Comparison of ENCODE assay signal across 7 cellular contexts in genomic region chr10:104323721-104324686, GRCh38. TPM values are rescaled to one million over a fixed set of nuclear protein-coding genes. Genes with fewer than 3 reads are reported as not detected.
DNase-seq lines count a peak whose midpoint lies in the region; ATAC-seq lines count a peak whose summit lies in the region.

No MANE protein-coding gene starts in this region.

- H3K27me3 ChIP-seq in esophagus (ENCODE audit: control insufficient read depth in 1 of 2, insufficient read depth in 2 of 2, low read length in 2 of 2), result no peaks in the 10 kb centered on the region

- DNase-seq in SKM-1 (lab: John Stamatoyannopoulos, UW; ENCODE audit: unreplicated experiment) (peak; percentile 91), NCI-H2081 (lab: John Stamatoyannopoulos, UW) (no peak)

- WGBS in esophagus, 2 donors, result 74 to 80% methylated on average over 13 of the region's 13 CpGs

- ATAC-seq in HG03139 (IDR thresholded peaks at IDR 0.05; ENCODE audit: unreplicated experiment) (peak; percentile 33), GM18907 (IDR thresholded peaks at IDR 0.05; ENCODE audit: unreplicated experiment) (no peak)
- ATAC-seq in activated CD4-positive, CD25-positive, alpha-beta regulatory T cell treated with anti-CD3 and anti-CD28 coated beads, Interleukin-2, amount 50 U/mL, for 24 hours, result no peak

- H3K9me3 ChIP-seq in esophagus (ENCODE audit: control insufficient read depth in 2 of 2, insufficient read depth in 1 of 2, low read depth in 1 of 2, low read length in 1 of 2), result no peaks in the 10 kb centered on the region

- no peak overlapping the region for H3K4me3 ChIP-seq in esophagus (ENCODE audit: low read depth in 1 of 2, low read length in 2 of 2)
- H3K4me3 ChIP-seq in skin epidermis, result no peak overlapping the region

- peaks cover 2 to 6% of the 10 kb centered on the region in 2 donors for H3K36me3 ChIP-seq in esophagus (ENCODE audit: control insufficient read depth in 2 of 2, insufficient read depth in 2 of 2, low read length in 1 of 2)

- peaks cover 26 to 65% of the 10 kb centered on the region in 2 donors for H3K4me1 ChIP-seq in esophagus (ENCODE audit: control insufficient read depth in 2 of 2, insufficient read depth in 2 of 2, low read length in 1 of 2)

- H3K27ac ChIP-seq in esophagus (ENCODE audit: low read depth in 2 of 2, low read length in 1 of 2) (peak overlapping the region; percentile 92 to 98), skin epidermis (peak overlapping the region in 20 of 21 experiments; percentile 43 to 98 (median 84))

RNA-seq across cellular contexts. Expression of gene ITPRIP, which starts 14.3 kb away (rescaled TPM):
- polyA plus RNA-seq in esophagus, result 10 to 100 TPM; 34.0 to 34.5 TPM

RNA-seq across cellular contexts. Expression of gene CFAP58, which starts 29.6 kb away (rescaled TPM):
- under 1 TPM; 0.11 to 0.14 TPM for polyA plus RNA-seq in esophagus

RNA-seq across cellular contexts. Expression of gene GSTO2, which starts 55.0 kb away (rescaled TPM):
- polyA plus RNA-seq in esophagus, result 10 to 100 TPM; 19.9 to 20.3 TPM
